Comparison of ENCODE assay signal across 9 cellular contexts in genomic region chr9:135660407-135660806, GRCh38. TPM values are rescaled to one million over a fixed set of nuclear protein-coding genes. Genes with fewer than 3 reads are reported as not detected.
"Had no signal": no experiment of that assay in that cellular context is flagged by ENCODE, and none has a peak within 500 bp of the region (broad histone marks: within the 10 kb centered on the region; RNA-seq: fewer than 3 reads in every experiment).

No MANE protein-coding gene starts in this region.

- H3K9ac ChIP-seq: KMS-11 had no signal

- H3K4me1 ChIP-seq: HAP-1 had no signal

- H3K4me2 ChIP-seq: GM23338, KMS-11 had no signal

- H3K4me3 Mint-ChIP-seq: GM23338, IgD-negative memory B cell had no signal

- H3K36me3 Mint-ChIP-seq: IgD-negative memory B cell had no signal

- H3K27ac ChIP-seq: KMS-11 had no signal

- H2AFZ ChIP-seq: GM23338 had no signal

- DNase-seq: Karpas-422, KBM-7 had no signal

- H3K27me3 Mint-ChIP-seq: IgD-negative memory B cell had no signal

- H3K9me3 ChIP-seq: HAP-1 had no signal

- H3K9me3 Mint-ChIP-seq: IgD-negative memory B cell had no signal

- H3K4me3 ChIP-seq: GM23338, HAP-1 had no signal

- H3K27ac Mint-ChIP-seq: GM23338, IgD-negative memory B cell had no signal

- H3K4me1 Mint-ChIP-seq: IgD-negative memory B cell had no signal

- ATAC-seq: GM23338, HCT116 had no signal

- H3K36me3 ChIP-seq: HAP-1 had no signal

RNA-seq across cellular contexts. Expression of gene LCN9, which starts 2.7 kb away (rescaled TPM):
- total RNA-seq: GM23338, HT-29 had no signal

RNA-seq across cellular contexts. Expression of gene GLT6D1, which starts 21.1 kb away (rescaled TPM):
- total RNA-seq: GM23338, HT-29 had no signal

RNA-seq across cellular contexts. Expression of gene SOHLH1, which starts 38.9 kb away (rescaled TPM):
- total RNA-seq: H1, HT-29 had no signal

RNA-seq across cellular contexts. Expression of gene KCNT1, which starts 41.6 kb away (rescaled TPM):
- total RNA-seq: HT-29 had no signal
